In the genomic region with DNA sequence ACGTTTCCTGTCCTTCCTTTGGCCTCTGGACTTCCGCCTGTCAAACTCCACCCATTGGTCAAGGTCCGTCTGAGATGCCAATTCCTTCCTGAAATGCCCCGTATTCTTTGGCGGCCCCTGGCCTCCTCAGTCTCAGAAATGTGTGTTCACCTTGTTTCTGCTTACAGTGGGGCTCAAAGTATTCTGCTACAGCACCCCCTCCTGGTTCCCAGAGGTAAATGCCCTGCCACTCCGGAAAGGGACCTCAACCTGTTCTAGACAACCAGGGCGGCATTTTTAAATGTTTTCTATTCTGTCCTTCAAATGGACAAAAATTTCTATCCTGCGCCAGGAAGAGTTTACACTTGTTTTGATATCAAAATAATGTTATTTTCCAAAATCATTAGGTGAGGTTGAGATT, we compare ENCODE assay signal across 10 cellular contexts. TPM values are rescaled to one million over a fixed set of nuclear protein-coding genes. Genes with fewer than 3 reads are reported as not detected.
DNase-seq lines count a peak whose midpoint lies in the region; ATAC-seq and TF ChIP-seq lines count a peak whose summit lies in the region.
"Had no signal": no experiment of that assay in that cellular context is flagged by ENCODE, and none has a peak within 500 bp of the region (broad histone marks: within the 10 kb centered on the region; RNA-seq: fewer than 3 reads in every experiment).

No MANE protein-coding gene starts in this region.

- intact Hi-C loops in OCI-LY7 (cut with micrococcal nuclease; ENCODE audit: unreplicated experiment) (loop anchor here (2.0 kb wide), 1 partner anchor 53 kb away; no protein-coding TSS in a partner anchor), lower lobe of right lung (cut with DNase I) (no loop called here)

- H4K20me1 ChIP-seq in DOHH2 (ENCODE audit: control insufficient read depth, insufficient read depth, low read depth, low read length) (no peaks in the 10 kb centered on the region), GM23338 (replicated peaks; ENCODE audit: insufficient read depth) (peaks cover 7% of the 10 kb centered on the region; the same call in 1 of the 2 replicates), OCI-LY7 (ENCODE audit: insufficient read depth, low read length) (no peaks in the 10 kb centered on the region)

- CTCF ChIA-PET in OCI-LY7 (lab: Charles Lee; ENCODE audit: unreplicated experiment), result no interaction called here

- peaks cover 1% of the 10 kb centered on the region; the same call in 2 of the 3 replicates for H3K4me1 Mint-ChIP-seq in GM23338

- H3K27me3 Mint-ChIP-seq in GM23338 (ENCODE audit: insufficient read depth, low read depth, poor library complexity), result peaks cover 41% of the 10 kb centered on the region

- H3K36me3 Mint-ChIP-seq in GM23338 (ENCODE audit: low read depth), result no peaks in the 10 kb centered on the region

- DNase-seq in GM23338 (ENCODE audit: low spot score) (peak; percentile 81), OCI-LY7 (ENCODE audit: low spot score) (peak; percentile 19), lower lobe of right lung (no peak), NCI-H524 (lab: John Stamatoyannopoulos, UW) (no peak)
- no peak for DNase-seq in effector memory CD4-positive, alpha-beta T cell
- DNase-seq: aorta, NCI-H1436 had no signal

- H3K4me1 ChIP-seq in DOHH2 (ENCODE audit: control insufficient read depth, low read length) (no peaks in the 10 kb centered on the region), GM23338 (ENCODE audit: insufficient read depth) (peaks cover 2% of the 10 kb centered on the region), OCI-LY7 (ENCODE audit: insufficient read depth, low read length, poor library complexity, severe bottlenecking) (no peaks in the 10 kb centered on the region), lower lobe of right lung (no peaks in the 10 kb centered on the region)
- no peaks in the 10 kb centered on the region for H3K4me1 ChIP-seq in effector memory CD4-positive, alpha-beta T cell (ENCODE audit: control insufficient read depth, insufficient read depth, low read length, poor library complexity, severe bottlenecking)

- no peak overlapping the region for H3K27ac Mint-ChIP-seq in GM23338

- H3K4me2 ChIP-seq in DOHH2 (ENCODE audit: low read length) (no peak overlapping the region), GM23338 (no peak overlapping the region), OCI-LY7 (ENCODE audit: low read length) (no peak overlapping the region)

- BruUV-seq in OCI-LY7 (replicated peaks; lab: Mats Ljungman, UMichigan), result no TSS peak

- H3K9me2 ChIP-seq in DOHH2 (replicated peaks; ENCODE audit: control insufficient read depth, low read length) (no peaks in the 10 kb centered on the region), GM23338 (ENCODE audit: insufficient read depth) (no peaks in the 10 kb centered on the region), OCI-LY7 (ENCODE audit: insufficient read depth, low read length) (no peaks in the 10 kb centered on the region)

- H3K79me2 ChIP-seq in DOHH2 (ENCODE audit: control insufficient read depth, low read length) (no peaks in the 10 kb centered on the region), GM23338 (replicated peaks; ENCODE audit: insufficient read depth) (no peaks in the 10 kb centered on the region), OCI-LY7 (ENCODE audit: insufficient read depth, low read depth, low read length) (no peaks in the 10 kb centered on the region)

- no peak overlapping the region for H3K4me3 ChIP-seq in DOHH2 (ENCODE audit: low read length)
- H3K4me3 ChIP-seq in GM23338, result no peak overlapping the region
- H3K4me3 ChIP-seq in OCI-LY7 (ENCODE audit: low read depth, low read length, poor library complexity, severe bottlenecking), result no peak overlapping the region
- no peak overlapping the region for H3K4me3 ChIP-seq in lower lobe of right lung
- no peak overlapping the region for H3K4me3 ChIP-seq in effector memory CD4-positive, alpha-beta T cell (ENCODE audit: insufficient read depth, low read depth, low read length, poor library complexity, severe bottlenecking)

- no peak overlapping the region for H3K27ac ChIP-seq in DOHH2 (ENCODE audit: low read depth, low read length)
- H3K27ac ChIP-seq in GM23338 (ENCODE audit: low read depth), result no peak overlapping the region
- no peak overlapping the region for H3K27ac ChIP-seq in OCI-LY7 (ENCODE audit: low read depth, low read length, poor library complexity, severe bottlenecking)
- H3K27ac ChIP-seq in lower lobe of right lung, result no peak overlapping the region
- H3K27ac ChIP-seq in effector memory CD4-positive, alpha-beta T cell (ENCODE audit: insufficient read depth, low read length, poor library complexity, severe bottlenecking), result no peak overlapping the region

- peak; percentile 90 for ATAC-seq in GM23338
- ATAC-seq in lower lobe of right lung, result no peak
- ATAC-seq in HG02623 (IDR thresholded peaks at IDR 0.05; ENCODE audit: unreplicated experiment), result no peak

- H3K27me3 ChIP-seq in DOHH2 (ENCODE audit: control insufficient read depth, low read length), result 0 out of 2 replicates have a peak, but pooled peaks cover 4% of the 10 kb centered on the region
- H3K27me3 ChIP-seq in GM23338 (ENCODE audit: insufficient read depth), result peaks cover 33% of the 10 kb centered on the region
- peaks cover 28% of the 10 kb centered on the region for H3K27me3 ChIP-seq in lower lobe of right lung (ENCODE audit: low read depth)
- H3K27me3 ChIP-seq in effector memory CD4-positive, alpha-beta T cell (replicated peaks; ENCODE audit: control insufficient read depth, insufficient read depth, low read length, poor library complexity, severe bottlenecking), result no peaks in the 10 kb centered on the region

- H3K36me3 ChIP-seq in DOHH2 (ENCODE audit: control insufficient read depth, low read length) (no peaks in the 10 kb centered on the region), GM23338 (ENCODE audit: insufficient read depth) (no peaks in the 10 kb centered on the region), OCI-LY7 (ENCODE audit: insufficient read depth, low read length) (no peaks in the 10 kb centered on the region), lower lobe of right lung (no peaks in the 10 kb centered on the region)
- no peaks in the 10 kb centered on the region for H3K36me3 ChIP-seq in effector memory CD4-positive, alpha-beta T cell (ENCODE audit: control insufficient read depth, insufficient read depth, low read length)

- TF ChIP-seq CTCF in DOHH2 (IDR thresholded peaks at IDR 0.05; ENCODE audit: low read depth, low read length, poor library complexity, severe bottlenecking) (peak; percentile 60), GM23338 (conservative IDR thresholded peaks at IDR 0.05; ENCODE audit: low read depth in 2 of 2) (peak; percentile 75 to 90), OCI-LY7 (conservative IDR thresholded peaks at IDR 0.05; ENCODE audit: low read length) (peak; percentile 76), lower lobe of right lung (IDR thresholded peaks at IDR 0.05) (peak; percentile 9)

- no peak overlapping the region for H3K4me3 Mint-ChIP-seq in GM23338

- H3K9me3 ChIP-seq in DOHH2 (ENCODE audit: control insufficient read depth, insufficient read depth, low read length), result no peaks in the 10 kb centered on the region
- H3K9me3 ChIP-seq in OCI-LY7 (ENCODE audit: low read length), result no peaks in the 10 kb centered on the region
- no peaks in the 10 kb centered on the region for H3K9me3 ChIP-seq in lower lobe of right lung
- H3K9me3 ChIP-seq in effector memory CD4-positive, alpha-beta T cell (ENCODE audit: control insufficient read depth, low read length), result no peaks in the 10 kb centered on the region

- POLR2A ChIA-PET in OCI-LY7 (lab: Charles Lee), result interaction anchor here (0.6 to 0.7 kb wide), 2 partner anchors 32 to 202 kb away, joined by 3 to 4 read pairs; no protein-coding TSS in a partner anchor

- H3K9me3 Mint-ChIP-seq in GM23338, result no peaks in the 10 kb centered on the region

- no peaks in the 10 kb centered on the region for H3F3A ChIP-seq in DOHH2 (ENCODE audit: control insufficient read depth, insufficient read depth)
- no peaks in the 10 kb centered on the region for H3F3A ChIP-seq in GM23338 (replicated peaks; ENCODE audit: low read depth)

- H2AFZ ChIP-seq in GM23338 (0 out of 2 replicates have a peak overlapping the region, but pooled peaks have one; percentile 1), OCI-LY7 (ENCODE audit: low read length) (no peak overlapping the region)

TF ChIP-seq in GM23338, 12 proteins besides CTCF, POLR2A, EP300 and RAD21 (continues in another document):
- TF ChIP-seq ZNF331 (CRISPR knock-in tag; IDR thresholded peaks at IDR 0.05; ENCODE audit: low read depth), result no peak

RNA-seq across cellular contexts. Expression of gene PAX1, which starts 12.1 kb away (rescaled TPM):
- total RNA-seq in GM23338 (2014; rRNA removed; shearing (Covaris generic)), result 0.14 TPM in 1 of 2 replicates, not detected in the other
- polyA plus RNA-seq in GM23338 (2016; fragmentation: Nextera tagmentation; extraction: Ambion mirVana), result not detected in 2 replicates
- not detected in 2 replicates for total RNA-seq in OCI-LY7 (2014; rRNA removed; shearing (Covaris generic))
- total RNA-seq in OCI-LY7 (2022) (not detected in 2 replicates), lower lobe of right lung (not detected)
- total RNA-seq: aorta, endothelial cell of umbilical vein had no signal
- polyA plus RNA-seq: aorta, endothelial cell of umbilical vein had no signal

Comparison
In these comparisons a context has a peak if more than half of its experiments do, and no peak if none do; other contexts are left out.
1. CTCF ChIP-seq: peak in every context shown above with its lines; median percentile 82 in GM23338; 76 in OCI-LY7; 60 in DOHH2; 9 in lower lobe of right lung.
2. DNase-seq: peak in GM23338 (single experiment) and OCI-LY7 (single experiment); none in lower lobe of right lung (single experiment), effector memory CD4-positive, alpha-beta T cell (0 of 3) and NCI-H524 (0 of 2).